Comparison of ENCODE assay signal across 7 cellular contexts in the genomic region with DNA sequence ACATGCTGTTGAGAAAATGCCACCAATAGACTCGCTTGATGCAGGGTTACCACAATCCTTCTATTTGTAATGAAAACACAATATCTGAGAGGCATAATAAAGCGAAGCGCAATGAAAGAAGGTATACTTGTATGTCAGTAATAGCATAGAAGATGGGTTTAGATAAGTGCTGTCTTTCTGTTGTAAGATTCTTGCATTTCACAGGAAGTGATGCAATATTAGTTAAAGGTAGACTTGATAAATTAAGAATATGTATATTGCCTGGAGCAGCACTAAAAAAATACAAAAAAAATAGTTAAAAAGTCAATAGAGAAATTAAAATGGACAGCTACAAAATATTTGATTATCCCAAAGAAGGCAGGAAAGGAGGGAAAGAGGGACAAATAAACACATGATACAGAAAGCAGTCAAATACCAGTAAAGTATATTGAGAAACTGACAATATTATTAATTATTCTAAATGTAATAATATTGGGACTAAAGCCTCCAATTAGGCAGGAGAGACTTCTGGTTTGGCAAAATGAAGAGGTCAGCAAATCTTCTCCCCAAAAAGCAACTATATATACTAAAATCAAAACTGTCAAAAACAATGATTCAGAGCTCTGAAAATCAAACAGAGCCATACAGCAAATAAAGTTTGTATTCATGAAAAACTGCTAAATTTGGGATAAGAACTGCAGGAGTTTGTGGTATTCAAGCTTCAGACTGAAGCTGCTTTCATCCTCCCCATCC. TPM values are rescaled to one million over a fixed set of nuclear protein-coding genes. Genes with fewer than 3 reads are reported as not detected.
"Had no signal": no experiment of that assay in that cellular context is flagged by ENCODE, and none has a peak within 500 bp of the region (broad histone marks: within the 10 kb centered on the region; RNA-seq: fewer than 3 reads in every experiment).

No MANE protein-coding gene starts in this region.

- H3K9ac ChIP-seq: KMS-11 had no signal

- H3K4me1 Mint-ChIP-seq: IgD-negative memory B cell had no signal

- FAIRE-seq: HTR-8/SVneo had no signal

- H3K4me2 ChIP-seq: KMS-11 had no signal

- DNase-seq: KG1 had no signal

- H3K27ac ChIP-seq: HL-60, KMS-11 had no signal

- H3K4me3 Mint-ChIP-seq: IgD-negative memory B cell had no signal

- H3K36me3 Mint-ChIP-seq: IgD-negative memory B cell had no signal

- H3K27ac Mint-ChIP-seq: IgD-negative memory B cell had no signal

RNA-seq across cellular contexts. Expression of gene LRRC55, which starts 46.6 kb away (rescaled TPM):
- total RNA-seq: HT-29, HT1080 had no signal
- polyA plus RNA-seq: IgD-negative memory B cell had no signal
